ENCODE assay signal across 8 cellular contexts in genomic region chr6:68967549-68968300, GRCh38.
A peak's percentile ranks its signal among the peaks of the same experiment; 100 is the strongest.
DNase-seq lines count a peak whose midpoint lies in the region; ATAC-seq and TF ChIP-seq lines count a peak whose summit lies in the region.

No MANE protein-coding gene starts in this region.

- H3K4me3 ChIP-seq in AG04450 (ENCODE audit: low read depth, low read length): no peak overlapping the region
- no peak overlapping the region for H3K4me3 ChIP-seq in left lung

- no peaks in the 10 kb centered on the region for H3K4me1 ChIP-seq in left lung

- intact Hi-C loops in left lung (cut with DNase I): no loop called here

- H3K27me3 ChIP-seq in AG04450 (ENCODE audit: control insufficient read depth, insufficient read depth, low read length) (no peaks in the 10 kb centered on the region), left lung (no peaks in the 10 kb centered on the region)

- POLR2A ChIA-PET in AG04450 (lab: Yijun Ruan, JAX): no interaction called here

- ATAC-seq in GM18498 (IDR thresholded peaks at IDR 0.05; ENCODE audit: unreplicated experiment) (peak; percentile 82), HG02798 (IDR thresholded peaks at IDR 0.05; ENCODE audit: poor library complexity, unreplicated experiment) (peak; percentile 90), left lung (peak; percentile 97)

- no peaks in the 10 kb centered on the region for H3K36me3 ChIP-seq in left lung

- H3K9me3 ChIP-seq in AG04450 (ENCODE audit: control insufficient read depth, insufficient read depth, low read length) (no peaks in the 10 kb centered on the region), left lung (no peaks in the 10 kb centered on the region)

- H3K27ac ChIP-seq in AG04450 (ENCODE audit: low read depth, low read length) (no peak overlapping the region), left lung (no peak overlapping the region)

- DNase-seq in AG04450 (ENCODE audit: low read depth, low spot score): peak; percentile 4
- DNase-seq in NCI-H146 (lab: John Stamatoyannopoulos, UW): peak; percentile 41
- peak; percentile 33 for DNase-seq in UCSD-AML1 (lab: John Stamatoyannopoulos, UW; ENCODE audit: unreplicated experiment)
- peak; percentile 28 for DNase-seq in central memory CD4-positive, alpha-beta T cell
- peak in 1 of 2 donors; percentile 40 for DNase-seq in left lung
- peak; percentile 1 for DNase-seq in stimulated activated CD8-positive, alpha-beta memory T cell treated with anti-CD3 and anti-CD28 coated beads, Interleukin-2, amount 100 ng/mL, for 1 hour (ENCODE audit: low read depth in 2 of 2)

- TF ChIP-seq CTCF in AG04450 (IDR thresholded peaks at IDR 0.05; ENCODE audit: low read depth, low read length): peak; percentile 92
- TF ChIP-seq CTCF in left lung (IDR thresholded peaks at IDR 0.05): peak; percentile 65 to 87

- CTCF ChIA-PET in AG04450 (lab: Charles Lee): interaction anchor here (0.6 to 2.7 kb wide), 12 partner anchors 8 to 767 kb away, joined by 3 to 8 read pairs (median 4); no protein-coding TSS in a partner anchor
